Comparison of ENCODE assay signal across 8 cellular contexts in genomic region chr7:43926193-43927043, GRCh38. TPM values are rescaled to one million over a fixed set of nuclear protein-coding genes. Genes with fewer than 3 reads are reported as not detected.
DNase-seq lines count a peak whose midpoint lies in the region; ATAC-seq and TF ChIP-seq lines count a peak whose summit lies in the region.

UBE2D4 (plus strand) TSS chr7:43926436; CDS start chr7:43926533, 97 bp downstream.

- H3K27me3 Mint-ChIP-seq in activated T-cell treated with anti-CD3 and anti-CD28 coated beads, Interleukin-2, amount 50 U/mL, for 72 hours (ENCODE audit: low read depth), result no peaks in the 10 kb centered on the region
- no peaks in the 10 kb centered on the region for H3K27me3 Mint-ChIP-seq in naive B cell
- no peaks in the 10 kb centered on the region for H3K27me3 Mint-ChIP-seq in stimulated activated memory B cell treated with anti-CD40 and anti-IgM and Interleukin-4, amounts not matched to agents 10 μg/mL and 1 μg/mL and 100 μg/mL, for 72 hours

- no peaks in the 10 kb centered on the region for H3K9me3 ChIP-seq in DOHH2 (ENCODE audit: control insufficient read depth, insufficient read depth, low read length)
- H3K9me3 ChIP-seq in esophagus squamous epithelium, result no peaks in the 10 kb centered on the region

- peak within 1 kb of the TSS; percentile 94 for H3K4me3 ChIP-seq in DOHH2 (ENCODE audit: low read length)
- H3K4me3 ChIP-seq in Jurkat, Clone E6-1 (ENCODE audit: low read length), result peak within 1 kb of the TSS; percentile 79
- H3K4me3 ChIP-seq in esophagus squamous epithelium, result peak within 1 kb of the TSS; percentile 54 to 73 (median 65)

- intact Hi-C loops in esophagus squamous epithelium (cut with DNase I), result no loop called here

- peak within 1 kb of the TSS; percentile 93 to 98 for H3K4me3 Mint-ChIP-seq in activated T-cell treated with anti-CD3 and anti-CD28 coated beads, Interleukin-2, amount 50 U/mL, for 72 hours
- peak within 1 kb of the TSS; percentile 88 to 97 (median 94) for H3K4me3 Mint-ChIP-seq in naive B cell
- peak within 1 kb of the TSS; percentile 94 for H3K4me3 Mint-ChIP-seq in stimulated activated memory B cell treated with anti-CD40 and anti-IgM and Interleukin-4, amounts not matched to agents 10 μg/mL and 1 μg/mL and 100 μg/mL, for 72 hours

- peak; percentile 67 for DNase-seq in Jurkat, Clone E6-1 (ENCODE audit: low read depth, low spot score)
- peak; percentile 81 for DNase-seq in RKO (ENCODE audit: low spot score)
- DNase-seq in activated T-cell treated with anti-CD3 and anti-CD28 coated beads, Interleukin-2, amount 50 U/mL, for 72 hours, result peak; percentile 93 to 95
- DNase-seq in esophagus squamous epithelium (lab: John Stamatoyannopoulos, UW), result peak; percentile 28
- peak; percentile 90 for DNase-seq in naive B cell

- H3K36me3 Mint-ChIP-seq in activated T-cell treated with anti-CD3 and anti-CD28 coated beads, Interleukin-2, amount 50 U/mL, for 72 hours (ENCODE audit: insufficient read depth in 2 of 2), result peaks cover 5 to 6% of the 10 kb centered on the region in 2 donors
- H3K36me3 Mint-ChIP-seq in naive B cell, result peaks cover 0 to 6% of the 10 kb centered on the region in 2 donors
- H3K36me3 Mint-ChIP-seq in stimulated activated memory B cell treated with anti-CD40 and anti-IgM and Interleukin-4, amounts not matched to agents 10 μg/mL and 1 μg/mL and 100 μg/mL, for 72 hours, result peaks cover 22% of the 10 kb centered on the region

- no peaks in the 10 kb centered on the region for H3K9me3 Mint-ChIP-seq in activated T-cell treated with anti-CD3 and anti-CD28 coated beads, Interleukin-2, amount 50 U/mL, for 72 hours
- no peaks in the 10 kb centered on the region for H3K9me3 Mint-ChIP-seq in naive B cell
- H3K9me3 Mint-ChIP-seq in stimulated activated memory B cell treated with anti-CD40 and anti-IgM and Interleukin-4, amounts not matched to agents 10 μg/mL and 1 μg/mL and 100 μg/mL, for 72 hours, result no peaks in the 10 kb centered on the region

- H3K4me2 ChIP-seq in DOHH2 (ENCODE audit: low read length), result peak within 1 kb of the TSS; percentile 97

- 1 to 2% methylated on average over 4 to 9 of the region's 79 CpGs for WGBS in esophagus squamous epithelium, 2 donors

- peak in 3 of 4 donors; percentile 78 to 98 (median 95) for TF ChIP-seq POLR2A in esophagus squamous epithelium (IDR thresholded peaks at IDR 0.05)

- no peaks in the 10 kb centered on the region for H3K9me2 ChIP-seq in DOHH2 (replicated peaks; ENCODE audit: control insufficient read depth, low read length)

- H3K4me1 Mint-ChIP-seq in activated T-cell treated with anti-CD3 and anti-CD28 coated beads, Interleukin-2, amount 50 U/mL, for 72 hours (ENCODE audit: low read depth), result peaks cover 47% of the 10 kb centered on the region
- peaks cover 26 to 30% (median 29%) of the 10 kb centered on the region in 3 donors for H3K4me1 Mint-ChIP-seq in naive B cell
- H3K4me1 Mint-ChIP-seq in stimulated activated memory B cell treated with anti-CD40 and anti-IgM and Interleukin-4, amounts not matched to agents 10 μg/mL and 1 μg/mL and 100 μg/mL, for 72 hours, result peaks cover 39% of the 10 kb centered on the region

- peak within 1 kb of the TSS; percentile 90 for H3K27ac Mint-ChIP-seq in activated T-cell treated with anti-CD3 and anti-CD28 coated beads, Interleukin-2, amount 50 U/mL, for 72 hours
- peak within 1 kb of the TSS; percentile 93 to 100 (median 98) for H3K27ac Mint-ChIP-seq in naive B cell
- H3K27ac Mint-ChIP-seq in stimulated activated memory B cell treated with anti-CD40 and anti-IgM and Interleukin-4, amounts not matched to agents 10 μg/mL and 1 μg/mL and 100 μg/mL, for 72 hours, result peak within 1 kb of the TSS; percentile 87

- peak; percentile 44 for TF ChIP-seq CTCF in DOHH2 (IDR thresholded peaks at IDR 0.05; ENCODE audit: low read depth, low read length, poor library complexity, severe bottlenecking)
- TF ChIP-seq CTCF in esophagus squamous epithelium (IDR thresholded peaks at IDR 0.05), result peak in 1 of 6 experiments; percentile 18

- H3K36me3 ChIP-seq in DOHH2 (ENCODE audit: control insufficient read depth, low read length), result peaks cover 15% of the 10 kb centered on the region
- no peaks in the 10 kb centered on the region for H3K36me3 ChIP-seq in esophagus squamous epithelium

- no peaks in the 10 kb centered on the region for H4K20me1 ChIP-seq in DOHH2 (ENCODE audit: control insufficient read depth, insufficient read depth, low read depth, low read length)

- peak; percentile 90 for ATAC-seq in GM21717 (IDR thresholded peaks at IDR 0.05; ENCODE audit: unreplicated experiment)
- peak; percentile 94 to 95 for ATAC-seq in activated T-cell treated with anti-CD3 and anti-CD28 coated beads, Interleukin-2, amount 50 U/mL, for 72 hours (replicated peaks in 1 of 2)
- peak; percentile 87 to 88 for ATAC-seq in naive B cell (ENCODE audit: low read depth in 2 of 2)
- ATAC-seq in stimulated activated memory B cell treated with anti-CD40 and anti-IgM and Interleukin-4, amounts not matched to agents 10 μg/mL and 1 μg/mL and 100 μg/mL, for 72 hours, result peak; percentile 98

- H3K4me1 ChIP-seq in DOHH2 (ENCODE audit: control insufficient read depth, low read length), result peaks cover 27% of the 10 kb centered on the region
- peaks cover 5 to 31% (median 12%) of the 10 kb centered on the region in 3 donors for H3K4me1 ChIP-seq in esophagus squamous epithelium

- H3K27ac ChIP-seq in DOHH2 (ENCODE audit: low read depth, low read length) (peak within 1 kb of the TSS; percentile 64), esophagus squamous epithelium (peak within 1 kb of the TSS; percentile 90 to 98 (median 93))

- H3K27me3 ChIP-seq in DOHH2 (ENCODE audit: control insufficient read depth, low read length), result no peaks in the 10 kb centered on the region
- H3K27me3 ChIP-seq in esophagus squamous epithelium, result no peaks in the 10 kb centered on the region

- peaks cover 4% of the 10 kb centered on the region; the same call in 1 of the 2 replicates for H3F3A ChIP-seq in DOHH2 (ENCODE audit: control insufficient read depth, insufficient read depth)

- peaks cover 57% of the 10 kb centered on the region for H3K79me2 ChIP-seq in DOHH2 (ENCODE audit: control insufficient read depth, low read length)

RNA-seq across cellular contexts. Expression of gene UBE2D4, which starts in this region (rescaled TPM):
- 21.1 TPM for polyA plus RNA-seq in Jurkat, Clone E6-1 (2012; ENCODE audit: insufficient read depth, insufficient read length)
- total RNA-seq in activated T-cell treated with anti-CD3 and anti-CD28 coated beads, Interleukin-2, amount 50 U/mL, for 72 hours, result 1 to 10 TPM; 6.7 to 9.0 TPM
- 10 to 100 TPM in 1 of 4 donors, 1 to 10 TPM in 3; 8.8 to 10.9 (median 9.5) TPM for total RNA-seq in esophagus squamous epithelium
- polyA plus RNA-seq in naive B cell (ENCODE audit: low read depth in 6 of 6), result 10 to 100 TPM in 4 of 6 donors, 1 to 10 TPM in 2; 7.8 to 20.8 (median 11.1) TPM

Comparison
In these comparisons a context has a peak if more than half of its experiments do, and no peak if none do; other contexts are left out.
1. Peak in every context shown above with its lines: DNase-seq, ATAC-seq, H3K4me3 ChIP-seq and H3K27ac ChIP-seq.
2. DNase-seq: peak in every context shown above with its lines; median percentile 94 in activated T-cell treated with anti-CD3 and anti-CD28 coated beads, Interleukin-2, amount 50 U/mL, for 72 hours; 90 in naive B cell; 81 in RKO; 67 in Jurkat, Clone E6-1; 28 in esophagus squamous epithelium.